Comparison of ENCODE assay signal across 15 cellular contexts in genomic region chr15:59879506-59879905, GRCh38.
DNase-seq lines count a peak whose midpoint lies in the region; ATAC-seq and TF ChIP-seq lines count a peak whose summit lies in the region.
"Had no signal": no experiment of that assay in that cellular context is flagged by ENCODE, and none has a peak within 500 bp of the region (broad histone marks: within the 10 kb centered on the region; RNA-seq: fewer than 3 reads in every experiment).

No MANE protein-coding gene starts in this region.

- in situ Hi-C loops in IMR-90 (cut with MboI; ENCODE audit: low sequenced_read_pairs), result no loop called here

- H2AK9ac ChIP-seq in IMR-90 (replicated peaks; ENCODE audit: low read depth, low read length, poor library complexity), result no peak overlapping the region

- H3K23ac ChIP-seq in IMR-90 (ENCODE audit: low read depth, low read length), result no peak overlapping the region

- TF ChIP-seq RAD21 in IMR-90 (IDR thresholded peaks at IDR 0.05; ENCODE audit: low read length), result no peak

- H3K79me1 ChIP-seq in IMR-90 (ENCODE audit: low read depth in 1 of 2, low read length in 2 of 2), result no peaks in the 10 kb centered on the region

- no peak overlapping the region for H4K5ac ChIP-seq in IMR-90 (ENCODE audit: low read depth, low read length)

- H3K36me3 ChIP-seq in IMR-90 (ENCODE audit: control insufficient read depth, insufficient read depth, low read length), result no peaks in the 10 kb centered on the region
- H3K36me3 ChIP-seq: BLaER1, cardiac muscle cell, SJSA1, transverse colon had no signal

- H3K9me3 ChIP-seq in IMR-90 (ENCODE audit: control insufficient read depth, insufficient read depth, low read length), result no peaks in the 10 kb centered on the region
- H3K9me3 ChIP-seq: BLaER1, SJSA1, transverse colon had no signal

- H3K14ac ChIP-seq in IMR-90 (replicated peaks; ENCODE audit: low read depth, low read length), result no peak overlapping the region

- dilution Hi-C loops in IMR-90 (cut with HindIII; ENCODE audit: low sequenced_read_pairs, unreplicated experiment), result no loop called here

- no peak overlapping the region for H2BK15ac ChIP-seq in IMR-90 (ENCODE audit: low read depth, low read length)

- H2AFZ ChIP-seq in IMR-90 (replicated peaks; ENCODE audit: low read length, poor library complexity), result no peak overlapping the region

- no peak overlapping the region for H4K91ac ChIP-seq in IMR-90 (ENCODE audit: insufficient read depth, low read depth, low read length)

- no peaks in the 10 kb centered on the region for H3K9me1 ChIP-seq in IMR-90 (ENCODE audit: insufficient read depth, low read length)

- H3K4me1 ChIP-seq in IMR-90 (ENCODE audit: control insufficient read depth, insufficient read depth, low read length), result no peaks in the 10 kb centered on the region
- H3K4me1 ChIP-seq: BLaER1, SJSA1, transverse colon had no signal

- H2BK5ac ChIP-seq in IMR-90 (ENCODE audit: low read depth, low read length, poor library complexity, severe bottlenecking), result no peak overlapping the region

- DNase-seq in AG09309 (ENCODE audit: low read depth) (peak; percentile 52), IMR-90 (peak; percentile 59), dermis blood vessel endothelial cell (peak; percentile 40), kidney tubule cell (ENCODE audit: low spot score) (peak; percentile 50), NCI-H2029 treated with DMSO at 0.1 percent for 48 hours (lab: John Stamatoyannopoulos, UW) (no peak), pons (ENCODE audit: low spot score) (no peak)
- DNase-seq: activated CD8-positive, alpha-beta T cell treated with anti-CD3 and anti-CD28 coated beads for 36 hours; activated effector memory CD4-positive, alpha-beta T cell treated with anti-CD3 and anti-CD28 coated beads, Interleukin-2, amount 50 U/mL, for 16 hours; occipital lobe; transverse colon had no signal

- TF ChIP-seq POLR2A in IMR-90 (IDR thresholded peaks at IDR 0.05; ENCODE audit: low read depth, low read length), result no peak

- no peak for TF ChIP-seq CTCF in AG09309 (IDR thresholded peaks at IDR 0.05; ENCODE audit: control insufficient read depth, insufficient read depth, low read depth, low read length, missing control alignments)
- no peak for TF ChIP-seq CTCF in IMR-90 (conservative IDR thresholded peaks at IDR 0.05; ENCODE audit: low read depth, low read length)

- H2AK5ac ChIP-seq in IMR-90 (ENCODE audit: low read depth, low read length), result no peak overlapping the region

- WGBS in IMR-90 (ENCODE audit: extremely low coverage in 2 of 2, insufficient read length in 1 of 2), 2 experiments, result no CpG with 5 or more reads among the region's 2 CpGs

- CTCF ChIA-PET in IMR-90 (lab: Yijun Ruan, JAX), result no interaction called here

- H3K56ac ChIP-seq in IMR-90 (ENCODE audit: extremely low read depth, insufficient read depth, low read length), result no peak overlapping the region

- H3K4ac ChIP-seq in IMR-90 (ENCODE audit: low read depth, low read length), result no peak overlapping the region

- POLR2A ChIA-PET in IMR-90 (lab: Charles Lee; ENCODE audit: unreplicated experiment), result no interaction called here

- no TSS peak for BruUV-seq in IMR-90 (replicated peaks; lab: Mats Ljungman, UMichigan)

- H3K9ac ChIP-seq in IMR-90 (ENCODE audit: low read depth, low read length), result no peak overlapping the region
- H3K9ac ChIP-seq: BLaER1 had no signal

- no peak overlapping the region for H3K4me2 ChIP-seq in IMR-90 (ENCODE audit: low read depth, low read length)
- H3K4me2 ChIP-seq: BLaER1 had no signal

- H3K27ac ChIP-seq in IMR-90 (ENCODE audit: insufficient read depth, low read length), result no peak overlapping the region
- H3K27ac ChIP-seq: BLaER1, cardiac muscle cell, SJSA1, transverse colon had no signal

- no peak for ATAC-seq in IMR-90 (ENCODE audit: low read depth)
- ATAC-seq in HG02623 (IDR thresholded peaks at IDR 0.05; ENCODE audit: unreplicated experiment), result no peak
- no peak for ATAC-seq in activated CD4-positive, CD25-positive, alpha-beta regulatory T cell treated with anti-CD3 and anti-CD28 coated beads, Interleukin-2, amount 50 U/mL, for 24 hours
- ATAC-seq: activated CD8-positive, alpha-beta T cell treated with anti-CD3 and anti-CD28 coated beads for 36 hours had no signal

- H2BK120ac ChIP-seq in IMR-90 (ENCODE audit: low read depth, low read length), result no peak overlapping the region

- H3K4me3 ChIP-seq in AG09309 (ENCODE audit: control insufficient read depth, low read depth, low read length), result no peak overlapping the region
- H3K4me3 ChIP-seq in IMR-90 (ENCODE audit: insufficient read depth, low read depth, low read length), result no peak overlapping the region
- H3K4me3 ChIP-seq: BLaER1, cardiac muscle cell, SJSA1, transverse colon had no signal

- H3K27me3 ChIP-seq in IMR-90 (ENCODE audit: control insufficient read depth, insufficient read depth, low read length), result no peaks in the 10 kb centered on the region
- H3K27me3 ChIP-seq: BLaER1, cardiac muscle cell had no signal

- no peak overlapping the region for H3K18ac ChIP-seq in IMR-90 (ENCODE audit: low read depth, low read length)

- H2BK20ac ChIP-seq in IMR-90 (ENCODE audit: low read depth, low read length), result no peak overlapping the region

- H4K20me1 ChIP-seq in IMR-90 (ENCODE audit: insufficient read depth, low read length), result no peaks in the 10 kb centered on the region
- H4K20me1 ChIP-seq: BLaER1 had no signal

- intact Hi-C loops in IMR-90 (cut with micrococcal nuclease), result no loop called here

- no peak overlapping the region for H4K8ac ChIP-seq in IMR-90 (ENCODE audit: low read depth in 2 of 2, low read length in 2 of 2)

TF ChIP-seq in IMR-90, 13 proteins besides CTCF, POLR2A, EP300 and RAD21:
- TF ChIP-seq CEBPB (IDR thresholded peaks at IDR 0.05; ENCODE audit: low read depth, low read length), result no peak
- no peak for TF ChIP-seq MAZ (IDR thresholded peaks at IDR 0.05; ENCODE audit: borderline replicate concordance, low read depth, low read length)
- TF ChIP-seq CHD1 (IDR thresholded peaks at IDR 0.05; ENCODE audit: low read depth, low read length), result no peak
- no peak for TF ChIP-seq RCOR1 (IDR thresholded peaks at IDR 0.05; ENCODE audit: insufficient replicate concordance, low read length)
- TF ChIP-seq MAFK (IDR thresholded peaks at IDR 0.05; ENCODE audit: low read depth, low read length), result no peak
- no peak for TF ChIP-seq NFE2L2 (IDR thresholded peaks at IDR 0.05; ENCODE audit: low read depth, low read length)
- no peak for TF ChIP-seq RFX5 (IDR thresholded peaks at IDR 0.05; ENCODE audit: low read depth, low read length)
- no peak for TF ChIP-seq MXI1 (IDR thresholded peaks at IDR 0.05; ENCODE audit: borderline replicate concordance, low read depth, low read length)
- no peak for TF ChIP-seq FOS (IDR thresholded peaks at IDR 0.05; ENCODE audit: low read depth, low read length)
- TF ChIP-seq BHLHE40 (IDR thresholded peaks at IDR 0.05; ENCODE audit: low read depth, low read length), result no peak
- no peak for TF ChIP-seq SMC3 (IDR thresholded peaks at IDR 0.05; ENCODE audit: low read depth, low read length)
- TF ChIP-seq USF2 (IDR thresholded peaks at IDR 0.05; ENCODE audit: low read depth, low read length), result no peak
- no peak for TF ChIP-seq ELK1 (IDR thresholded peaks at IDR 0.05; ENCODE audit: borderline replicate concordance, low read depth, low read length)

Comparison
In these comparisons a context has a peak if more than half of its experiments do, and no peak if none do; other contexts are left out.
1. DNase-seq: peak in AG09309 (single experiment), IMR-90 (single experiment), dermis blood vessel endothelial cell (single experiment) and kidney tubule cell (single experiment); none in NCI-H2029 treated with DMSO at 0.1 percent for 48 hours (single experiment) and pons (single experiment).